Comparison of ENCODE assay signal across 1 cellular context in the genomic region with DNA sequence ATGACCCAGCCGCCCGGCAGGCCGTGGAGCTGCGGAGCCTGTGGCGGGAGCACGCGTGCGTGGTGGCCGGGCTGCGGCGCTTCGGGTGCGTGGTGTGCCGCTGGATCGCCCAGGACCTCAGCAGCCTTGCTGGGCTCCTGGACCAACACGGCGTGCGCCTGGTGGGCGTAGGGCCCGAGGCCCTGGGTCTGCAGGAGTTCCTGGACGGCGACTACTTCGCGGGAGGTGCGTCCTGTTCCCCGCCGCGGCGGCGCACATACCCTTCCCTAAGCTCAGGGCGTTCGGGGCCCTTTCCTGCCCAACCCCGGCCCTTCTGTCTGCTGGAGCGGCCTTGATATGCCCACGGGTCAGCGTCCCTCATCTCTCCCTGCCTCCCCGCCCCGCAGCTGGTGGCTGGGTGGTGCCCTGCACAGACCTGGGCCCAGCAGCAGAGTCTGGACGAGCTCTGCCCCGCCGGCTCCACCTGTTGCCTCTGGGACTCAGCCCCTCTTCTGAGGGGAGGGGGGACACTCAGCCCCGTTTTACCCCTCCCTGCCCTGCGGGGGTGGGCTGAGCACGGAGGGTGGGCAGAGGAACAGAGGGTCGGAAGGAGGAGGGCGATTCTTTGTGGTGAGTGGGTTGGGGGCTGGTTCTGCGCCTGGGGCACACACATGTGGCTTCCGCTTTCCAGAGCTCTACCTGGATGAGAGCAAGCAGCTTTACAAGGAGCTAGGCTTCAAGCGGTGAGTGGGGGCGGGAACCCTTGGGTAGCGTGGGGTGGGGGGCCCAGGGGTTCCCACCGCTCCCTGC.
A peak's percentile ranks its signal among the peaks of the same experiment; 100 is the strongest.
TF ChIP-seq lines count a peak whose summit lies in the region.

No MANE protein-coding gene starts in this region.

TF ChIP-seq in HepG2, 621 proteins besides CTCF, POLR2A, EP300 and RAD21 (continued from another document and continues in another):
- TF ChIP-seq, protein P1, sequence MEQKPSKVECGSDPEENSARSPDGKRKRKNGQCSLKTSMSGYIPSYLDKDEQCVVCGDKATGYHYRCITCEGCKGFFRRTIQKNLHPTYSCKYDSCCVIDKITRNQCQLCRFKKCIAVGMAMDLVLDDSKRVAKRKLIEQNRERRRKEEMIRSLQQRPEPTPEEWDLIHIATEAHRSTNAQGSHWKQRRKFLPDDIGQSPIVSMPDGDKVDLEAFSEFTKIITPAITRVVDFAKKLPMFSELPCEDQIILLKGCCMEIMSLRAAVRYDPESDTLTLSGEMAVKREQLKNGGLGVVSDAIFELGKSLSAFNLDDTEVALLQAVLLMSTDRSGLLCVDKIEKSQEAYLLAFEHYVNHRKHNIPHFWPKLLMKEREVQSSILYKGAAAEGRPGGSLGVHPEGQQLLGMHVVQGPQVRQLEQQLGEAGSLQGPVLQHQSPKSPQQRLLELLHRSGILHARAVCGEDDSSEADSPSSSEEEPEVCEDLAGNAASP (CRISPR knock-in tag; IDR thresholded peaks at IDR 0.05; ENCODE audit: borderline replicate concordance), result no peak
- TF ChIP-seq ZNF703 (CRISPR knock-in tag; IDR thresholded peaks at IDR 0.05; ENCODE audit: borderline replicate concordance), result no peak
- no peak for TF ChIP-seq NFYC (CRISPR knock-in tag; IDR thresholded peaks at IDR 0.05)
- no peak for TF ChIP-seq JARID2 (CRISPR knock-in tag; IDR thresholded peaks at IDR 0.05; ENCODE audit: insufficient replicate concordance)
- no peak for TF ChIP-seq NFIB (CRISPR knock-in tag; IDR thresholded peaks at IDR 0.05; ENCODE audit: borderline replicate concordance)
- TF ChIP-seq ZNF101 (CRISPR knock-in tag; IDR thresholded peaks at IDR 0.05; ENCODE audit: borderline replicate concordance, low read depth), result no peak
- TF ChIP-seq, protein P2, sequence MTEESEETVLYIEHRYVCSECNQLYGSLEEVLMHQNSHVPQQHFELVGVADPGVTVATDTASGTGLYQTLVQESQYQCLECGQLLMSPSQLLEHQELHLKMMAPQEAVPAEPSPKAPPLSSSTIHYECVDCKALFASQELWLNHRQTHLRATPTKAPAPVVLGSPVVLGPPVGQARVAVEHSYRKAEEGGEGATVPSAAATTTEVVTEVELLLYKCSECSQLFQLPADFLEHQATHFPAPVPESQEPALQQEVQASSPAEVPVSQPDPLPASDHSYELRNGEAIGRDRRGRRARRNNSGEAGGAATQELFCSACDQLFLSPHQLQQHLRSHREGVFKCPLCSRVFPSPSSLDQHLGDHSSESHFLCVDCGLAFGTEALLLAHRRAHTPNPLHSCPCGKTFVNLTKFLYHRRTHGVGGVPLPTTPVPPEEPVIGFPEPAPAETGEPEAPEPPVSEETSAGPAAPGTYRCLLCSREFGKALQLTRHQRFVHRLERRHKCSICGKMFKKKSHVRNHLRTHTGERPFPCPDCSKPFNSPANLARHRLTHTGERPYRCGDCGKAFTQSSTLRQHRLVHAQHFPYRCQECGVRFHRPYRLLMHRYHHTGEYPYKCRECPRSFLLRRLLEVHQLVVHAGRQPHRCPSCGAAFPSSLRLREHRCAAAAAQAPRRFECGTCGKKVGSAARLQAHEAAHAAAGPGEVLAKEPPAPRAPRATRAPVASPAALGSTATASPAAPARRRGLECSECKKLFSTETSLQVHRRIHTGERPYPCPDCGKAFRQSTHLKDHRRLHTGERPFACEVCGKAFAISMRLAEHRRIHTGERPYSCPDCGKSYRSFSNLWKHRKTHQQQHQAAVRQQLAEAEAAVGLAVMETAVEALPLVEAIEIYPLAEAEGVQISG (CRISPR knock-in tag; IDR thresholded peaks at IDR 0.05), result peak; percentile 23
- TF ChIP-seq PHB2 (IDR thresholded peaks at IDR 0.05; ENCODE audit: partially characterized antibody), result no peak
- TF ChIP-seq, protein P3, sequence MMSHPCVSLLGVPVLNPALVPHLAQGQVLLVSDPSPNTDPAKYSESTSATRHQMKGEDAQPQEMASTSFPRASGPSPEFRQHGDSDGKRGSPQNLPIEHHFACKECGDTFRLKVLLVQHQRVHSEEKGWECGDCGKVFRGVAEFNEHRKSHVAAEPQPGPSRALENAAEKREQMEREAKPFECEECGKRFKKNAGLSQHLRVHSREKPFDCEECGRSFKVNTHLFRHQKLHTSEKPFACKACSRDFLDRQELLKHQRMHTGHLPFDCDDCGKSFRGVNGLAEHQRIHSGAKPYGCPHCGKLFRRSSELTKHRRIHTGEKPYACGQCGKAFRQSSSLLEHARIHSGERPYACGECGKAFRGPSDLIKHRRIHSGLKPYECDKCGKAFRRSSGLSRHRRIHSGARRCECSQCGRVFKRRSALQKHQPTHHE (CRISPR knock-in tag; IDR thresholded peaks at IDR 0.05; ENCODE audit: borderline replicate concordance), result 0 out of 2 replicates have a peak, but pooled peaks have one; percentile 19
- 0 out of 2 replicates have a peak, but pooled peaks have one; percentile 59 for TF ChIP-seq ZNF232 (CRISPR knock-in tag; IDR thresholded peaks at IDR 0.05; ENCODE audit: borderline replicate concordance)
- TF ChIP-seq, protein P4, sequence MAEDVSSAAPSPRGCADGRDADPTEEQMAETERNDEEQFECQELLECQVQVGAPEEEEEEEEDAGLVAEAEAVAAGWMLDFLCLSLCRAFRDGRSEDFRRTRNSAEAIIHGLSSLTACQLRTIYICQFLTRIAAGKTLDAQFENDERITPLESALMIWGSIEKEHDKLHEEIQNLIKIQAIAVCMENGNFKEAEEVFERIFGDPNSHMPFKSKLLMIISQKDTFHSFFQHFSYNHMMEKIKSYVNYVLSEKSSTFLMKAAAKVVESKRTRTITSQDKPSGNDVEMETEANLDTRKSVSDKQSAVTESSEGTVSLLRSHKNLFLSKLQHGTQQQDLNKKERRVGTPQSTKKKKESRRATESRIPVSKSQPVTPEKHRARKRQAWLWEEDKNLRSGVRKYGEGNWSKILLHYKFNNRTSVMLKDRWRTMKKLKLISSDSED (CRISPR knock-in tag; IDR thresholded peaks at IDR 0.05), result no peak
- no peak for TF ChIP-seq SP1 (IDR thresholded peaks at IDR 0.05)
- TF ChIP-seq SP1 (CRISPR knock-in tag; IDR thresholded peaks at IDR 0.05), result no peak
- no peak for TF ChIP-seq SP5 (CRISPR knock-in tag; IDR thresholded peaks at IDR 0.05; ENCODE audit: borderline replicate concordance, low read depth)
- TF ChIP-seq YEATS2 (CRISPR knock-in tag; IDR thresholded peaks at IDR 0.05; ENCODE audit: borderline replicate concordance), result no peak
- 0 out of 2 replicates have a peak, but pooled peaks have one; percentile 28 for TF ChIP-seq ZNF776 (CRISPR knock-in tag; IDR thresholded peaks at IDR 0.05)
- TF ChIP-seq ATM (IDR thresholded peaks at IDR 0.05; ENCODE audit: borderline replicate concordance), result no peak
- no peak for TF ChIP-seq MXD4 (CRISPR knock-in tag; IDR thresholded peaks at IDR 0.05)
- no peak for TF ChIP-seq ZNF614 (CRISPR knock-in tag; IDR thresholded peaks at IDR 0.05; ENCODE audit: borderline replicate concordance)
- TF ChIP-seq, protein P5, sequence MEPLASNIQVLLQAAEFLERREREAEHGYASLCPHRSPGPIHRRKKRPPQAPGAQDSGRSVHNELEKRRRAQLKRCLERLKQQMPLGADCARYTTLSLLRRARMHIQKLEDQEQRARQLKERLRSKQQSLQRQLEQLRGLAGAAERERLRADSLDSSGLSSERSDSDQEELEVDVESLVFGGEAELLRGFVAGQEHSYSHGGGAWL (CRISPR knock-in tag; IDR thresholded peaks at IDR 0.05), result no peak
- 0 out of 2 replicates have a peak, but pooled peaks have one; percentile 17 for TF ChIP-seq ZNF546 (CRISPR knock-in tag; conservative IDR thresholded peaks at IDR 0.05)
- TF ChIP-seq, protein P6, sequence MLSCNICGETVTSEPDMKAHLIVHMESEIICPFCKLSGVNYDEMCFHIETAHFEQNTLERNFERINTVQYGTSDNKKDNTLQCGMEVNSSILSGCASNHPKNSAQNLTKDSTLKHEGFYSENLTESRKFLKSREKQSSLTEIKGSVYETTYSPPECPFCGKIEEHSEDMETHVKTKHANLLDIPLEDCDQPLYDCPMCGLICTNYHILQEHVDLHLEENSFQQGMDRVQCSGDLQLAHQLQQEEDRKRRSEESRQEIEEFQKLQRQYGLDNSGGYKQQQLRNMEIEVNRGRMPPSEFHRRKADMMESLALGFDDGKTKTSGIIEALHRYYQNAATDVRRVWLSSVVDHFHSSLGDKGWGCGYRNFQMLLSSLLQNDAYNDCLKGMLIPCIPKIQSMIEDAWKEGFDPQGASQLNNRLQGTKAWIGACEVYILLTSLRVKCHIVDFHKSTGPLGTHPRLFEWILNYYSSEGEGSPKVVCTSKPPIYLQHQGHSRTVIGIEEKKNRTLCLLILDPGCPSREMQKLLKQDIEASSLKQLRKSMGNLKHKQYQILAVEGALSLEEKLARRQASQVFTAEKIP (CRISPR knock-in tag; IDR thresholded peaks at IDR 0.05; ENCODE audit: borderline replicate concordance), result no peak
- TF ChIP-seq, protein P7, sequence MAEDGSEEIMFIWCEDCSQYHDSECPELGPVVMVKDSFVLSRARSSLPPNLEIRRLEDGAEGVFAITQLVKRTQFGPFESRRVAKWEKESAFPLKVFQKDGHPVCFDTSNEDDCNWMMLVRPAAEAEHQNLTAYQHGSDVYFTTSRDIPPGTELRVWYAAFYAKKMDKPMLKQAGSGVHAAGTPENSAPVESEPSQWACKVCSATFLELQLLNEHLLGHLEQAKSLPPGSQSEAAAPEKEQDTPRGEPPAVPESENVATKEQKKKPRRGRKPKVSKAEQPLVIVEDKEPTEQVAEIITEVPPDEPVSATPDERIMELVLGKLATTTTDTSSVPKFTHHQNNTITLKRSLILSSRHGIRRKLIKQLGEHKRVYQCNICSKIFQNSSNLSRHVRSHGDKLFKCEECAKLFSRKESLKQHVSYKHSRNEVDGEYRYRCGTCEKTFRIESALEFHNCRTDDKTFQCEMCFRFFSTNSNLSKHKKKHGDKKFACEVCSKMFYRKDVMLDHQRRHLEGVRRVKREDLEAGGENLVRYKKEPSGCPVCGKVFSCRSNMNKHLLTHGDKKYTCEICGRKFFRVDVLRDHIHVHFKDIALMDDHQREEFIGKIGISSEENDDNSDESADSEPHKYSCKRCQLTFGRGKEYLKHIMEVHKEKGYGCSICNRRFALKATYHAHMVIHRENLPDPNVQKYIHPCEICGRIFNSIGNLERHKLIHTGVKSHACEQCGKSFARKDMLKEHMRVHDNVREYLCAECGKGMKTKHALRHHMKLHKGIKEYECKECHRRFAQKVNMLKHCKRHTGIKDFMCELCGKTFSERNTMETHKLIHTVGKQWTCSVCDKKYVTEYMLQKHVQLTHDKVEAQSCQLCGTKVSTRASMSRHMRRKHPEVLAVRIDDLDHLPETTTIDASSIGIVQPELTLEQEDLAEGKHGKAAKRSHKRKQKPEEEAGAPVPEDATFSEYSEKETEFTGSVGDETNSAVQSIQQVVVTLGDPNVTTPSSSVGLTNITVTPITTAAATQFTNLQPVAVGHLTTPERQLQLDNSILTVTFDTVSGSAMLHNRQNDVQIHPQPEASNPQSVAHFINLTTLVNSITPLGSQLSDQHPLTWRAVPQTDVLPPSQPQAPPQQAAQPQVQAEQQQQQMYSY (CRISPR knock-in tag; IDR thresholded peaks at IDR 0.05), result no peak
- TF ChIP-seq YEATS4 (CRISPR knock-in tag; IDR thresholded peaks at IDR 0.05; ENCODE audit: borderline replicate concordance), result peak; percentile 35; the same call in 1 of the 2 replicates
- TF ChIP-seq, protein P8, sequence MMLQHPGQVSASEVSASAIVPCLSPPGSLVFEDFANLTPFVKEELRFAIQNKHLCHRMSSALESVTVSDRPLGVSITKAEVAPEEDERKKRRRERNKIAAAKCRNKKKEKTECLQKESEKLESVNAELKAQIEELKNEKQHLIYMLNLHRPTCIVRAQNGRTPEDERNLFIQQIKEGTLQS (CRISPR knock-in tag; IDR thresholded peaks at IDR 0.05), result no peak
- no peak for TF ChIP-seq RFXANK (CRISPR knock-in tag; IDR thresholded peaks at IDR 0.05)
- TF ChIP-seq, protein P9, sequence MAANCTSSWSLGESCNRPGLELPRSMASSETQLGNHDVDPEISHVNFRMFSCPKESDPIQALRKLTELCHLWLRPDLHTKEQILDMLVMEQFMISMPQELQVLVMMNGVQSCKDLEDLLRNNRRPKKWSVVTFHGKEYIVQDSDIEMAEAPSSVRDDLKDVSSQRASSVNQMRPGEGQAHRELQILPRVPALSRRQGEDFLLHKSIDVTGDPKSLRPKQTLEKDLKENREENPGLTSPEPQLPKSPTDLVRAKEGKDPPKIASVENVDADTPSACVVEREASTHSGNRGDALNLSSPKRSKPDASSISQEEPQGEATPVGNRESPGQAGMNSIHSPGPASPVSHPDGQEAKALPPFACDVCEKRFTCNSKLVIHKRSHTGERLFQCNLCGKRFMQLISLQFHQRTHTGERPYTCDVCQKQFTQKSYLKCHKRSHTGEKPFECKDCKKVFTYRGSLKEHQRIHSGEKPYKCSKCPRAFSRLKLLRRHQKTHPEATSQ (CRISPR knock-in tag; IDR thresholded peaks at IDR 0.05; ENCODE audit: borderline replicate concordance), result no peak
- TF ChIP-seq ZNF121 (CRISPR knock-in tag; IDR thresholded peaks at IDR 0.05), result no peak
- TF ChIP-seq, protein P10, sequence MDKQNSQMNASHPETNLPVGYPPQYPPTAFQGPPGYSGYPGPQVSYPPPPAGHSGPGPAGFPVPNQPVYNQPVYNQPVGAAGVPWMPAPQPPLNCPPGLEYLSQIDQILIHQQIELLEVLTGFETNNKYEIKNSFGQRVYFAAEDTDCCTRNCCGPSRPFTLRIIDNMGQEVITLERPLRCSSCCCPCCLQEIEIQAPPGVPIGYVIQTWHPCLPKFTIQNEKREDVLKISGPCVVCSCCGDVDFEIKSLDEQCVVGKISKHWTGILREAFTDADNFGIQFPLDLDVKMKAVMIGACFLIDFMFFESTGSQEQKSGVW (CRISPR knock-in tag; IDR thresholded peaks at IDR 0.05; ENCODE audit: borderline replicate concordance), result no peak
- TF ChIP-seq KLF6 (CRISPR knock-in tag; IDR thresholded peaks at IDR 0.05), result no peak
- TF ChIP-seq, protein P11, sequence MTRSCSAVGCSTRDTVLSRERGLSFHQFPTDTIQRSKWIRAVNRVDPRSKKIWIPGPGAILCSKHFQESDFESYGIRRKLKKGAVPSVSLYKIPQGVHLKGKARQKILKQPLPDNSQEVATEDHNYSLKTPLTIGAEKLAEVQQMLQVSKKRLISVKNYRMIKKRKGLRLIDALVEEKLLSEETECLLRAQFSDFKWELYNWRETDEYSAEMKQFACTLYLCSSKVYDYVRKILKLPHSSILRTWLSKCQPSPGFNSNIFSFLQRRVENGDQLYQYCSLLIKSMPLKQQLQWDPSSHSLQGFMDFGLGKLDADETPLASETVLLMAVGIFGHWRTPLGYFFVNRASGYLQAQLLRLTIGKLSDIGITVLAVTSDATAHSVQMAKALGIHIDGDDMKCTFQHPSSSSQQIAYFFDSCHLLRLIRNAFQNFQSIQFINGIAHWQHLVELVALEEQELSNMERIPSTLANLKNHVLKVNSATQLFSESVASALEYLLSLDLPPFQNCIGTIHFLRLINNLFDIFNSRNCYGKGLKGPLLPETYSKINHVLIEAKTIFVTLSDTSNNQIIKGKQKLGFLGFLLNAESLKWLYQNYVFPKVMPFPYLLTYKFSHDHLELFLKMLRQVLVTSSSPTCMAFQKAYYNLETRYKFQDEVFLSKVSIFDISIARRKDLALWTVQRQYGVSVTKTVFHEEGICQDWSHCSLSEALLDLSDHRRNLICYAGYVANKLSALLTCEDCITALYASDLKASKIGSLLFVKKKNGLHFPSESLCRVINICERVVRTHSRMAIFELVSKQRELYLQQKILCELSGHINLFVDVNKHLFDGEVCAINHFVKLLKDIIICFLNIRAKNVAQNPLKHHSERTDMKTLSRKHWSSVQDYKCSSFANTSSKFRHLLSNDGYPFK (CRISPR knock-in tag; IDR thresholded peaks at IDR 0.05; ENCODE audit: borderline replicate concordance), result no peak
- no peak for TF ChIP-seq GLI4 (CRISPR knock-in tag; IDR thresholded peaks at IDR 0.05; ENCODE audit: borderline replicate concordance)
- TF ChIP-seq, protein P12, sequence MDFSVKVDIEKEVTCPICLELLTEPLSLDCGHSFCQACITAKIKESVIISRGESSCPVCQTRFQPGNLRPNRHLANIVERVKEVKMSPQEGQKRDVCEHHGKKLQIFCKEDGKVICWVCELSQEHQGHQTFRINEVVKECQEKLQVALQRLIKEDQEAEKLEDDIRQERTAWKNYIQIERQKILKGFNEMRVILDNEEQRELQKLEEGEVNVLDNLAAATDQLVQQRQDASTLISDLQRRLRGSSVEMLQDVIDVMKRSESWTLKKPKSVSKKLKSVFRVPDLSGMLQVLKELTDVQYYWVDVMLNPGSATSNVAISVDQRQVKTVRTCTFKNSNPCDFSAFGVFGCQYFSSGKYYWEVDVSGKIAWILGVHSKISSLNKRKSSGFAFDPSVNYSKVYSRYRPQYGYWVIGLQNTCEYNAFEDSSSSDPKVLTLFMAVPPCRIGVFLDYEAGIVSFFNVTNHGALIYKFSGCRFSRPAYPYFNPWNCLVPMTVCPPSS (IDR thresholded peaks at IDR 0.05), result no peak
